In genomic region chr10:4676566-4676965, GRCh38 we compare ENCODE assay signal across 1 cellular context.
TF ChIP-seq lines count a peak whose summit lies in the region.

No MANE protein-coding gene starts in this region.

TF ChIP-seq in GM23338, 12 proteins besides CTCF, POLR2A, EP300 and RAD21 (continued from another document):
- TF ChIP-seq ZNF462 (CRISPR knock-in tag; IDR thresholded peaks at IDR 0.05) (no peak), POLR2AphosphoS5 (IDR thresholded peaks at IDR 0.05; ENCODE audit: low read depth) (no peak), CREB1 (CRISPR knock-in tag; IDR thresholded peaks at IDR 0.05; ENCODE audit: low read depth) (no peak), ETS1 (IDR thresholded peaks at IDR 0.05) (no peak), ZNF114 (CRISPR knock-in tag; IDR thresholded peaks at IDR 0.05) (no peak), JUNB (IDR thresholded peaks at IDR 0.05; ENCODE audit: unreplicated experiment) (no peak)
